ENCODE assay signal across 8 cellular contexts in genomic region chr4:158722291-158722916, GRCh38. TPM values are rescaled to one million over a fixed set of nuclear protein-coding genes. Genes with fewer than 3 reads are reported as not detected.
A peak's percentile ranks its signal among the peaks of the same experiment; 100 is the strongest.
DNase-seq lines count a peak whose midpoint lies in the region; ATAC-seq and TF ChIP-seq lines count a peak whose summit lies in the region.

No MANE protein-coding gene starts in this region.

- H3K9me3 ChIP-seq in MG63 (no peaks in the 10 kb centered on the region), ovary (no peaks in the 10 kb centered on the region)

- no peak for TF ChIP-seq CTCF in ovary (IDR thresholded peaks at IDR 0.05)

- peak; percentile 28 for ATAC-seq in GM21526 (IDR thresholded peaks at IDR 0.05; ENCODE audit: low FRiP score, unreplicated experiment)

- no peaks in the 10 kb centered on the region for H3K27me3 ChIP-seq in MG63
- no peaks in the 10 kb centered on the region for H3K27me3 ChIP-seq in ovary

- no peak for TF ChIP-seq EP300 in ovary (IDR thresholded peaks at IDR 0.05)

- H3K9me3 Mint-ChIP-seq in activated naive CD4-positive, alpha-beta T cell treated with anti-CD3 and anti-CD28 coated beads, Interleukin-2, amount 50 U/mL, for 24 hours, result no peaks in the 10 kb centered on the region

- TF ChIP-seq POLR2A in ovary (IDR thresholded peaks at IDR 0.05), result no peak

- peaks cover 1% of the 10 kb centered on the region for H3K27me3 Mint-ChIP-seq in activated naive CD4-positive, alpha-beta T cell treated with anti-CD3 and anti-CD28 coated beads, Interleukin-2, amount 50 U/mL, for 24 hours

- H3K27ac Mint-ChIP-seq in activated naive CD4-positive, alpha-beta T cell treated with anti-CD3 and anti-CD28 coated beads, Interleukin-2, amount 50 U/mL, for 24 hours, result peak overlapping the region; percentile 98

- peak; percentile 47 for DNase-seq in D341Med (ENCODE audit: low spot score)
- peak; percentile 67 for DNase-seq in MG63
- peak in 35 of 42 donors; percentile 10 to 72 (median 46) for DNase-seq in head of caudate nucleus
- no peak for DNase-seq in ovary
- no peak for DNase-seq in NOMO-1 treated with dmso at 0.1 percent for 144 hours (lab: John Stamatoyannopoulos, UW; ENCODE audit: unreplicated experiment)
- DNase-seq in NCI-H524 treated with DMSO at 0.1 percent for 48 hours (lab: John Stamatoyannopoulos, UW), result no peak

- H3K36me3 Mint-ChIP-seq in activated naive CD4-positive, alpha-beta T cell treated with anti-CD3 and anti-CD28 coated beads, Interleukin-2, amount 50 U/mL, for 24 hours, result peaks cover 21% of the 10 kb centered on the region

- 8 to 12% (median 9%) methylated on average over 16 of the region's 16 CpGs for whole genome bisulfite sequencing in ovary, 3 donors

- peak overlapping the region; percentile 91 for H3K4me3 ChIP-seq in MG63
- H3K4me3 ChIP-seq in ovary, result peak overlapping the region; percentile 83

- H3K27ac ChIP-seq in ovary, result peak overlapping the region in 1 of 2 donors; percentile 69

- peaks cover 4% of the 10 kb centered on the region for H3K4me1 ChIP-seq in ovary (ENCODE audit: insufficient read depth)

- H3K4me3 Mint-ChIP-seq in activated naive CD4-positive, alpha-beta T cell treated with anti-CD3 and anti-CD28 coated beads, Interleukin-2, amount 50 U/mL, for 24 hours, result peak overlapping the region; percentile 98

- intact Hi-C loops in head of caudate nucleus (cut with DNase I) (loop anchor here (10.0 kb wide), 1 partner anchor 482 kb away; no protein-coding TSS in a partner anchor), ovary (cut with DNase I) (loop anchor here (5.0 to 10.0 kb wide), 5 partner anchors 122 to 482 kb away; no protein-coding TSS in a partner anchor)

- peaks cover 49% of the 10 kb centered on the region for H3K4me1 Mint-ChIP-seq in activated naive CD4-positive, alpha-beta T cell treated with anti-CD3 and anti-CD28 coated beads, Interleukin-2, amount 50 U/mL, for 24 hours

- peaks cover 57% of the 10 kb centered on the region for H3K36me3 ChIP-seq in MG63
- no peaks in the 10 kb centered on the region for H3K36me3 ChIP-seq in ovary

RNA-seq across cellular contexts. Expression of gene PPID, which starts 0.8 kb away (rescaled TPM):
- total RNA-seq in MG63 (2014; rRNA removed; shearing (Covaris generic); ENCODE audit: low replicate concordance), result 125 and 212 TPM in 2 replicates
- total RNA-seq in ovary, result 10 to 100 TPM; 10.9 to 18.2 (median 14.5) TPM
- 10 to 100 TPM; 14.8 to 54.8 TPM for polyA plus RNA-seq in ovary

RNA-seq across cellular contexts. Expression of gene FNIP2, which starts 46.4 kb away (rescaled TPM):
- total RNA-seq in MG63 (2014; rRNA removed; shearing (Covaris generic); ENCODE audit: low replicate concordance), result 7.7 and 11.1 TPM in 2 replicates
- 10 to 100 TPM; 10.8 to 34.1 (median 20.9) TPM for total RNA-seq in ovary
- polyA plus RNA-seq in ovary, result 10 to 100 TPM in 1 of 2 donors, 1 to 10 TPM in 1; 6.1 to 18.3 TPM

RNA-seq across cellular contexts. Expression of gene ETFDH, which starts 50.3 kb away (rescaled TPM):
- 117 and 228 TPM in 2 replicates for total RNA-seq in MG63 (2014; rRNA removed; shearing (Covaris generic); ENCODE audit: low replicate concordance)
- total RNA-seq in ovary, result 10 to 100 TPM; 13.6 to 26.7 (median 19.5) TPM
- 10 to 100 TPM; 15.1 to 35.9 TPM for polyA plus RNA-seq in ovary

RNA-seq across cellular contexts. Expression of gene C4orf46, which starts 50.7 kb away (rescaled TPM):
- total RNA-seq in MG63 (2014; rRNA removed; shearing (Covaris generic); ENCODE audit: low replicate concordance), result 96.1 and 152 TPM in 2 replicates
- total RNA-seq in ovary, result 1 to 10 TPM; 3.6 to 6.4 (median 4.5) TPM
- 1 to 10 TPM; 4.6 to 6.0 TPM for polyA plus RNA-seq in ovary

Comparison
In these comparisons a context has a peak if more than half of its experiments do, and no peak if none do; other contexts are left out.
1. DNase-seq: peak in D341Med (single experiment), MG63 (single experiment) and head of caudate nucleus (35 of 42); none in ovary (0 of 5), NOMO-1 treated with dmso at 0.1 percent for 144 hours (single experiment) and NCI-H524 treated with DMSO at 0.1 percent for 48 hours (single experiment).